9 cellular contexts compared by ENCODE assay signal in genomic region chr17:14308636-14308964, GRCh38. TPM values are rescaled to one million over a fixed set of nuclear protein-coding genes. Genes with fewer than 3 reads are reported as not detected.
DNase-seq lines count a peak whose midpoint lies in the region; ATAC-seq and TF ChIP-seq lines count a peak whose summit lies in the region.
"Had no signal": no experiment of that assay in that cellular context is flagged by ENCODE, and none has a peak within 500 bp of the region (broad histone marks: within the 10 kb centered on the region; RNA-seq: fewer than 3 reads in every experiment).

No MANE protein-coding gene starts in this region.

- H2AK5ac ChIP-seq in mesenchymal stem cell (ENCODE audit: low read length, severe bottlenecking) = no peak overlapping the region

- peaks cover 44% of the 10 kb centered on the region for H3K36me3 Mint-ChIP-seq in activated naive CD4-positive, alpha-beta T cell treated with anti-CD3 and anti-CD28 coated beads for 36 hours (ENCODE audit: low read depth)

- peak overlapping the region; percentile 77 for H2BK120ac ChIP-seq in mesenchymal stem cell (ENCODE audit: low read depth, low read length)

- WGBS in mesenchymal stem cell = 75% methylated on average over 3 of the region's 4 CpGs

- H3K27me3 Mint-ChIP-seq in activated naive CD4-positive, alpha-beta T cell treated with anti-CD3 and anti-CD28 coated beads for 36 hours (ENCODE audit: low read depth) = no peaks in the 10 kb centered on the region

- peak overlapping the region; percentile 84 for H3K9ac ChIP-seq in mesenchymal stem cell (ENCODE audit: low read length)

- DNase-seq in activated naive CD4-positive, alpha-beta T cell treated with anti-CD3 and anti-CD28 coated beads for 36 hours = no peak
- DNase-seq in activated naive CD4-positive, alpha-beta T cell (lab: John Stamatoyannopoulos, UW) = no peak
- DNase-seq in breast epithelium (ENCODE audit: low spot score in 2 of 2) (no peak), mesenchymal stem cell (peak; percentile 45), thoracic aorta (ENCODE audit: low spot score) (no peak), NCI-H1417 treated with DMSO at 0.1 percent for 48 hours (lab: John Stamatoyannopoulos, UW) (no peak), NCI-H1436 (lab: John Stamatoyannopoulos, UW) (no peak)

- peak overlapping the region; percentile 0 for H3K27ac Mint-ChIP-seq in activated naive CD4-positive, alpha-beta T cell treated with anti-CD3 and anti-CD28 coated beads for 36 hours

- H3K4me1 ChIP-seq in breast epithelium = no peaks in the 10 kb centered on the region
- H3K4me1 ChIP-seq in mesenchymal stem cell (ENCODE audit: control insufficient read depth, insufficient read depth, low read depth, low read length) = peaks cover 19% of the 10 kb centered on the region
- H3K4me1 ChIP-seq in thoracic aorta (ENCODE audit: control insufficient read depth in 1 of 2, low read depth in 2 of 2) = peaks cover 7 to 18% of the 10 kb centered on the region in 2 donors

- no peak overlapping the region for H3K23ac ChIP-seq in mesenchymal stem cell (ENCODE audit: low read length in 2 of 2)

- no peak for TF ChIP-seq POLR2A in breast epithelium (IDR thresholded peaks at IDR 0.05)

- no peak overlapping the region for H2BK5ac ChIP-seq in mesenchymal stem cell (ENCODE audit: low read depth, low read length, poor library complexity, severe bottlenecking)

- peak overlapping the region; percentile 72 for H3K4me3 Mint-ChIP-seq in activated naive CD4-positive, alpha-beta T cell treated with anti-CD3 and anti-CD28 coated beads for 36 hours

- H2AFZ ChIP-seq in mesenchymal stem cell (ENCODE audit: low read depth, low read length) = no peak overlapping the region

- H2BK12ac ChIP-seq in mesenchymal stem cell (ENCODE audit: low read length in 2 of 2) = peak overlapping the region in 1 of 2 experiments; percentile 35

- H3K4me1 Mint-ChIP-seq in activated naive CD4-positive, alpha-beta T cell treated with anti-CD3 and anti-CD28 coated beads for 36 hours (ENCODE audit: low read depth) = peaks cover 73% of the 10 kb centered on the region

- H3K18ac ChIP-seq in mesenchymal stem cell (ENCODE audit: low read depth in 1 of 2, low read length in 2 of 2) = no peak overlapping the region

- H3K36me3 ChIP-seq in breast epithelium (no peaks in the 10 kb centered on the region), mesenchymal stem cell (ENCODE audit: control insufficient read depth in 1 of 2, insufficient read depth in 2 of 2, low read depth in 1 of 2, low read length in 2 of 2) (peaks cover 0 to 21% of the 10 kb centered on the region in 2 experiments), thoracic aorta (no peaks in the 10 kb centered on the region)
- H3K36me3 ChIP-seq: adrenal gland had no signal

- peak overlapping the region; percentile 29 for H2BK15ac ChIP-seq in mesenchymal stem cell (ENCODE audit: low read depth, poor library complexity, severe bottlenecking)

- peak overlapping the region; percentile 72 for H3K4me2 ChIP-seq in mesenchymal stem cell (ENCODE audit: low read length, poor library complexity, severe bottlenecking)

- peak overlapping the region; percentile 2 to 63 for H3K4ac ChIP-seq in mesenchymal stem cell (ENCODE audit: low read depth in 1 of 2, low read length in 2 of 2)

- no peak overlapping the region for H3K14ac ChIP-seq in mesenchymal stem cell (ENCODE audit: low read length in 2 of 2)

- H3K9me3 Mint-ChIP-seq in activated naive CD4-positive, alpha-beta T cell treated with anti-CD3 and anti-CD28 coated beads for 36 hours = no peaks in the 10 kb centered on the region

- intact Hi-C loops in activated naive CD4-positive, alpha-beta T cell treated with anti-CD3 and anti-CD28 coated beads for 36 hours (cut with micrococcal nuclease) = loop anchor here (10.0 kb wide), 1 partner anchor 476 kb away; no protein-coding TSS in a partner anchor
- intact Hi-C loops in breast epithelium (cut with DNase I; ENCODE audit: low total_unique reads) = loop anchor here (10.0 kb wide), 1 partner anchor 704 kb away; the partner anchor contains the start of gene HS3ST3A1

- CTCF ChIA-PET in activated naive CD4-positive, alpha-beta T cell treated with anti-CD3 and anti-CD28 coated beads for 36 hours (lab: Charles Lee) = interaction anchor here (1.2 kb wide), 1 partner anchor 10 kb away, joined by 5 read pairs; no protein-coding TSS in a partner anchor

- H4K91ac ChIP-seq in mesenchymal stem cell (ENCODE audit: low read length) = no peak overlapping the region

- no peak overlapping the region for H4K8ac ChIP-seq in mesenchymal stem cell (ENCODE audit: low read length)

- H3K27me3 ChIP-seq in breast epithelium = peaks cover 2 to 6% of the 10 kb centered on the region in 2 donors
- H3K27me3 ChIP-seq in mesenchymal stem cell (ENCODE audit: control insufficient read depth in 1 of 2, insufficient read depth in 1 of 2, low read length in 2 of 2) = peaks cover 0 to 14% of the 10 kb centered on the region in 2 experiments
- H3K27me3 ChIP-seq in thoracic aorta (replicated peaks; ENCODE audit: insufficient read depth) = peaks cover 44% of the 10 kb centered on the region
- H3K27me3 ChIP-seq: adrenal gland had no signal

- H3K9me3 ChIP-seq in breast epithelium (no peaks in the 10 kb centered on the region), mesenchymal stem cell (ENCODE audit: control insufficient read depth, low read length) (no peaks in the 10 kb centered on the region), thoracic aorta (no peaks in the 10 kb centered on the region)
- H3K9me3 ChIP-seq: adrenal gland had no signal

- H3K79me1 ChIP-seq in mesenchymal stem cell (replicated peaks; ENCODE audit: low read length, poor library complexity, severe bottlenecking) = peaks cover 2% of the 10 kb centered on the region

- H3K4me3 ChIP-seq in breast epithelium (peak overlapping the region in 2 of 3 donors; percentile 67 to 85), mesenchymal stem cell (ENCODE audit: insufficient read depth in 1 of 2, low read depth in 1 of 2, low read length in 2 of 2) (peak overlapping the region in 1 of 2 experiments; percentile 83), thoracic aorta (peak overlapping the region; percentile 77)

- TF ChIP-seq CTCF in breast epithelium (IDR thresholded peaks at IDR 0.05) (no peak), thoracic aorta (IDR thresholded peaks at IDR 0.05) (no peak)

- no peak for ATAC-seq in thoracic aorta (ENCODE audit: insufficient number of reproducible peaks, low FRiP score, low read depth)
- ATAC-seq in HG02840 (IDR thresholded peaks at IDR 0.05; ENCODE audit: low FRiP score, unreplicated experiment) = no peak

- H3K27ac ChIP-seq in breast epithelium (peak overlapping the region; percentile 61 to 81), mesenchymal stem cell (ENCODE audit: low read length, poor library complexity, severe bottlenecking) (peak overlapping the region; percentile 41), thoracic aorta (no peak overlapping the region)

RNA-seq across cellular contexts. Expression of gene HS3ST3B1, which starts 7.7 kb away (rescaled TPM):
- total RNA-seq in activated naive CD4-positive, alpha-beta T cell treated with anti-CD3 and anti-CD28 coated beads for 36 hours = 10 to 100 TPM; 23.2 to 26.0 TPM
- 1 to 10 TPM in 2 of 3 donors, under 1 TPM in 1; 0.96 to 3.6 (median 2.8) TPM for total RNA-seq in breast epithelium
- 16.0 TPM for polyA plus RNA-seq in mesenchymal stem cell (2013, experiment 1 of 2)
- polyA plus RNA-seq in mesenchymal stem cell (2013, experiment 2 of 2) = 15.8 TPM
- total RNA-seq in thoracic aorta = 1 to 10 TPM; 2.7 to 4.8 TPM

Comparison
In these comparisons a context has a peak if more than half of its experiments do, and no peak if none do; other contexts are left out.
1. H3K27ac ChIP-seq: peak in breast epithelium (2 of 2) and mesenchymal stem cell (single experiment); none in thoracic aorta (0 of 2).
2. RNA of gene HS3ST3B1, which starts 7.7 kb away (total RNA-seq): 23.2 to 26.0 TPM in activated naive CD4-positive, alpha-beta T cell treated with anti-CD3 and anti-CD28 coated beads for 36 hours; 2.7 to 4.8 TPM in thoracic aorta and 0.96 to 3.6 TPM in breast epithelium; every median in the first group is over 4 times any median in the second.